Comparison of ENCODE assay signal across 31 cellular contexts in the genomic region with DNA sequence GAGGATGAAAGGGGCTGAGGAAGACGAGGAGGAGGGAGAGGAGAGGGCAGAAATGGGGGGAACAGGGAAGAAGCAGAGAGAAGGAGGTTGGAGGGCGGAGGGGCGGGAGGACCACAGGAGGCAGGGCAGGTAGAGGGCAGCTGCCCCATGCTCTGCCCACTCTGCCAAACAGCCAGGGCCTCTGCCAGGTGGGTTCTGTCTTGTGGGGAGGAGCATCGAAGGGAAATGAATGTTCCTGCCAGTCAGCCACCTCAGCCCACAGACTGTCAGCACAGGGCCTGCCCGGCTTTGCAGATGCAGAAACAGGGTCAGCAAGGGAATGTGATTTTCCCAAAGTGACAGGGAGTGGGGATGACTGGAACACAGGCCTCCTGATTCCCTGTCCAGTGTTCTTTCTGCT.
"Had no signal": no experiment of that assay in that cellular context is flagged by ENCODE, and none has a peak within 500 bp of the region (broad histone marks: within the 10 kb centered on the region; RNA-seq: fewer than 3 reads in every experiment).

No MANE protein-coding gene starts in this region.

- ATAC-seq: activated CD4-positive, alpha-beta T cell treated with anti-CD3 and anti-CD28 coated beads for 36 hours; activated CD4-positive, CD25-positive, alpha-beta regulatory T cell treated with anti-CD3 and anti-CD28 coated beads, Interleukin-2, amount 50 U/mL, for 24 hours; activated CD8-positive, alpha-beta T cell treated with anti-CD3 and anti-CD28 coated beads, Interleukin-2, amount 10 ng/mL, durations not matched to agents 7 days and 5 days; activated naive CD4-positive, alpha-beta T cell treated with anti-CD3 and anti-CD28 coated beads, Interleukin-2, amount 50 U/mL, for 72 hours; activated T-cell treated with anti-CD3 and anti-CD28 coated beads, Interleukin-2, amount 50 U/mL, for 4 hours; body of pancreas; PC-3; WTC11 had no signal

- H3K4me3 ChIP-seq: adrenal gland, body of pancreas, breast epithelium, SJCRH30, SK-N-MC had no signal

- H3K4me1 ChIP-seq: adrenal gland, body of pancreas, breast epithelium, SJCRH30 had no signal

- DNase-seq: activated CD4-positive, alpha-beta T cell treated with anti-CD3 and anti-CD28 coated beads for 36 hours; activated CD4-positive, alpha-beta T cell treated with anti-CD3 and anti-CD28 coated beads, Interleukin-2, amount 10 ng/mL, durations not matched to agents 7 days and 5 days; activated CD4-positive, alpha-beta T cell treated with anti-CD3 and anti-CD28 coated beads, Interleukin-2, amount 50 U/mL, for 48 hours; activated CD8-positive, alpha-beta memory T cell treated with anti-CD3 and anti-CD28 coated beads, Interleukin-2, amount 50 U/mL, for 4 hours; activated CD8-positive, alpha-beta T cell treated with anti-CD3 and anti-CD28 coated beads, Interleukin-2, amount 10 ng/mL, durations not matched to agents 7 days and 5 days; activated gamma-delta T cell treated with Interleukin-2 at 50 U/mL for 16 hours; activated naive CD4-positive, alpha-beta T cell treated with anti-CD3 and anti-CD28 coated beads for 36 hours; activated T-cell treated with anti-CD3 and anti-CD28 coated beads for 4 hours; activated T-cell treated with anti-CD3 and anti-CD28 coated beads, Interleukin-2, amount 50 U/mL, for 4 hours; adrenal gland; body of pancreas; cerebellar nuclear complex; KG1; NCI-H1105; NCI-H1417 treated with DMSO at 0.1 percent for 48 hours; NCI-H187 treated with DMSO at 0.1 percent for 48 hours; NCI-H2081; NCI-H345; NCI-H524 treated with DMSO at 0.1 percent for 48 hours; PC-3; Right ventricle myocardium superior; SJCRH30 had no signal

- H3K9me3 ChIP-seq: adrenal gland, body of pancreas, breast epithelium, SJCRH30 had no signal

- H3K36me3 ChIP-seq: adrenal gland, breast epithelium, SJCRH30 had no signal

- H3K27ac ChIP-seq: adrenal gland, body of pancreas, breast epithelium, RWPE1, SJCRH30, SK-N-MC had no signal

- H3K27me3 ChIP-seq: adrenal gland, body of pancreas, breast epithelium had no signal

- FAIRE-seq: astrocyte, RCC 7860, TTC549 had no signal
